Comparison of ENCODE assay signal across 9 cellular contexts in genomic region chr18:51537487-51537886, GRCh38.
DNase-seq lines count a peak whose midpoint lies in the region; ATAC-seq lines count a peak whose summit lies in the region.
"Had no signal": no experiment of that assay in that cellular context is flagged by ENCODE, and none has a peak within 500 bp of the region (broad histone marks: within the 10 kb centered on the region; RNA-seq: fewer than 3 reads in every experiment).

No MANE protein-coding gene starts in this region.

- peak; percentile 41 for DNase-seq in NCI-H460 (ENCODE audit: extremely low read depth, low read depth)
- peak in 43 of 61 donors; percentile 0 to 79 (median 24) for DNase-seq in caudate nucleus (lab: John Stamatoyannopoulos, UW)
- DNase-seq in mucosa of gallbladder (ENCODE audit: low spot score): peak; percentile 73
- no peak for DNase-seq in glomerular visceral epithelial cell (ENCODE audit: extremely low spot score)
- no peak for DNase-seq in kidney glomerular epithelial cell (lab: John Stamatoyannopoulos, UW)
- DNase-seq: IMR-90 had no signal

- no peak overlapping the region for H3K27ac ChIP-seq in caudate nucleus (ENCODE audit: low read depth, low read length)

- ATAC-seq in GM18520 (IDR thresholded peaks at IDR 0.05; ENCODE audit: unreplicated experiment) (peak; percentile 96), HG02884 (IDR thresholded peaks at IDR 0.05; ENCODE audit: unreplicated experiment) (peak; percentile 78)
- ATAC-seq in activated CD4-positive, CD25-positive, alpha-beta regulatory T cell treated with anti-CD3 and anti-CD28 coated beads, Interleukin-2, amount 50 U/mL, for 24 hours: no peak

Comparison
In these comparisons a context has a peak if more than half of its experiments do, and no peak if none do; other contexts are left out.
1. ATAC-seq: peak in GM18520 (single experiment) and HG02884 (single experiment); none in activated CD4-positive, CD25-positive, alpha-beta regulatory T cell treated with anti-CD3 and anti-CD28 coated beads, Interleukin-2, amount 50 U/mL, for 24 hours (0 of 2).
2. DNase-seq: peak in NCI-H460 (single experiment), caudate nucleus (43 of 61) and mucosa of gallbladder (single experiment); none in glomerular visceral epithelial cell (single experiment) and kidney glomerular epithelial cell (single experiment).